9 cellular contexts compared by ENCODE assay signal in genomic region chr15:84955089-84955848, GRCh38. TPM values are rescaled to one million over a fixed set of nuclear protein-coding genes. Genes with fewer than 3 reads are reported as not detected.
A peak's percentile ranks its signal among the peaks of the same experiment; 100 is the strongest.
DNase-seq lines count a peak whose midpoint lies in the region; ATAC-seq, FAIRE-seq and TF ChIP-seq lines count a peak whose summit lies in the region.
"Had no signal": no experiment of that assay in that cellular context is flagged by ENCODE, and none has a peak within 500 bp of the region (broad histone marks: within the 10 kb centered on the region; RNA-seq: fewer than 3 reads in every experiment).

No MANE protein-coding gene starts in this region.

- 24% methylated on average over 15 of the region's 15 CpGs for WGBS in A549 (ENCODE audit: missing lambda C conversion rate)

- H3K27ac ChIP-seq in A549, result peak overlapping the region; percentile 87 to 90
- H3K27ac ChIP-seq: neutrophil had no signal

- H3K9ac ChIP-seq in endocrine pancreas (ENCODE audit: control insufficient read depth, insufficient read depth, low read length), result peak overlapping the region; percentile 61

- H3K4me1 Mint-ChIP-seq in activated CD8-positive, alpha-beta T cell treated with anti-CD3 and anti-CD28 coated beads for 36 hours (ENCODE audit: low read depth), result peaks cover 9% of the 10 kb centered on the region

- in situ Hi-C loops in GM13976 (cut with MboI; ENCODE audit: low sequenced_read_pairs, unreplicated experiment), result loop anchor here (10.0 to 25.0 kb wide), 2 partner anchors 90 to 182 kb away; no protein-coding TSS in a partner anchor

- peak; percentile 89 to 92 for DNase-seq in A549 (ENCODE audit: low read depth in 1 of 2, low spot score in 1 of 2)
- DNase-seq in GM13976 (ENCODE audit: low spot score), result peak; percentile 57
- DNase-seq in NCI-H2227 treated with DMSO at 0.1 percent for 48 hours (lab: John Stamatoyannopoulos, UW), result peak; percentile 31
- peak; percentile 52 for DNase-seq in activated CD8-positive, alpha-beta T cell treated with anti-CD3 and anti-CD28 coated beads for 36 hours
- peak; percentile 60 to 87 (median 80) for DNase-seq in mucosa of descending colon
- DNase-seq in stimulated activated naive CD4-positive, alpha-beta T cell treated with Interleukin-2 at 50 U/mL for 16 hours (lab: John Stamatoyannopoulos, UW), result peak; percentile 10
- DNase-seq in GF-D8 (lab: John Stamatoyannopoulos, UW), result no peak

- H3K4me1 ChIP-seq in A549 (peaks cover 13% of the 10 kb centered on the region), endocrine pancreas (ENCODE audit: control insufficient read depth, insufficient read depth, low read length) (no peaks in the 10 kb centered on the region), mucosa of descending colon (ENCODE audit: low read depth) (no peaks in the 10 kb centered on the region)

- H3K4me3 Mint-ChIP-seq in activated CD8-positive, alpha-beta T cell treated with anti-CD3 and anti-CD28 coated beads for 36 hours, result no peak overlapping the region

- peaks cover 11% of the 10 kb centered on the region for H3K27me3 Mint-ChIP-seq in activated CD8-positive, alpha-beta T cell treated with anti-CD3 and anti-CD28 coated beads for 36 hours

- H3K4me3 ChIP-seq in A549 (peak overlapping the region; percentile 34), endocrine pancreas (ENCODE audit: control insufficient read depth, insufficient read depth, low read length) (no peak overlapping the region), mucosa of descending colon (no peak overlapping the region)

- peak; percentile 90 for TF ChIP-seq CTCF in A549 (IDR thresholded peaks at IDR 0.05)
- peak; percentile 64 for TF ChIP-seq CTCF in GM13976 (IDR thresholded peaks at IDR 0.05; ENCODE audit: borderline replicate concordance, control extremely low read depth, extremely low read depth, insufficient read depth, missing control alignments)
- peak; percentile 57 for TF ChIP-seq CTCF in activated CD8-positive, alpha-beta T cell treated with anti-CD3 and anti-CD28 coated beads for 36 hours (IDR thresholded peaks at IDR 0.05)
- TF ChIP-seq CTCF in mucosa of descending colon (IDR thresholded peaks at IDR 0.05), result peak; percentile 51

- POLR2A ChIA-PET in A549 (lab: Yijun Ruan, JAX), result interaction anchor here (0.5 to 1.2 kb wide), 6 partner anchors 25 to 320 kb away, joined by 3 to 7 read pairs (median 4); partner anchors contain the start of gene PDE8A
- POLR2A ChIA-PET in activated CD8-positive, alpha-beta T cell treated with anti-CD3 and anti-CD28 coated beads for 36 hours (lab: Charles Lee), result interaction anchor here (0.6 kb wide), 1 partner anchor 24 kb away, joined by 3 read pairs; no protein-coding TSS in a partner anchor

- TF ChIP-seq POLR2A in A549 (IDR thresholded peaks at IDR 0.05; ENCODE audit: low read length), result no peak

- TF ChIP-seq RAD21 in A549 (conservative IDR thresholded peaks at IDR 0.05 in 1 of 2, IDR thresholded peaks at IDR 0.05 in 1 of 2), result peak; percentile 95

- peak overlapping the region; percentile 87 for H3K4me2 ChIP-seq in A549

- ATAC-seq in A549 (peak; percentile 99), mucosa of descending colon (peak; percentile 96)
- ATAC-seq in activated CD8-positive, alpha-beta T cell treated with anti-CD3 and anti-CD28 coated beads for 36 hours, result peak; percentile 37

- H3K9me3 ChIP-seq in A549 (0 out of 3 replicates have a peak, but pooled peaks cover 5% of the 10 kb centered on the region), endocrine pancreas (ENCODE audit: control insufficient read depth, low read length) (no peaks in the 10 kb centered on the region), mucosa of descending colon (no peaks in the 10 kb centered on the region)
- H3K9me3 ChIP-seq: neutrophil had no signal

- H3K27me3 ChIP-seq in endocrine pancreas (ENCODE audit: control insufficient read depth, insufficient read depth, low read length), result no peaks in the 10 kb centered on the region
- H3K27me3 ChIP-seq: neutrophil had no signal

- peak; percentile 56 for FAIRE-seq in A549 (lab: Jason Lieb, UNC)

- H3K36me3 ChIP-seq in endocrine pancreas (ENCODE audit: control insufficient read depth, insufficient read depth, low read length) (no peaks in the 10 kb centered on the region), mucosa of descending colon (ENCODE audit: low read depth) (no peaks in the 10 kb centered on the region)
- H3K36me3 ChIP-seq: neutrophil had no signal

- H3K27ac Mint-ChIP-seq in activated CD8-positive, alpha-beta T cell treated with anti-CD3 and anti-CD28 coated beads for 36 hours, result no peak overlapping the region

- intact Hi-C loops in activated CD8-positive, alpha-beta T cell treated with anti-CD3 and anti-CD28 coated beads for 36 hours (cut with micrococcal nuclease), result loop anchor here (10.0 kb wide), 1 partner anchor 210 kb away; no protein-coding TSS in a partner anchor
- intact Hi-C loops in mucosa of descending colon (cut with DNase I, micrococcal nuclease), result loop anchor here (5.0 to 10.0 kb wide), 2 partner anchors 87 to 190 kb away; no protein-coding TSS in a partner anchor

- no peaks in the 10 kb centered on the region for H3K36me3 Mint-ChIP-seq in activated CD8-positive, alpha-beta T cell treated with anti-CD3 and anti-CD28 coated beads for 36 hours (ENCODE audit: low read depth)

- TF ChIP-seq EP300 in A549 (IDR thresholded peaks at IDR 0.05), result no peak

- CTCF ChIA-PET in A549 (lab: Yijun Ruan, JAX), result interaction anchor here (0.6 to 7.0 kb wide), 50 partner anchors 8 to 367 kb away, joined by 3 to 132 read pairs (median 4); partner anchors contain the start of gene PDE8A
- CTCF ChIA-PET in activated CD8-positive, alpha-beta T cell treated with anti-CD3 and anti-CD28 coated beads for 36 hours (lab: Charles Lee), result interaction anchor here (1.4 to 1.9 kb wide), 3 partner anchors 89 to 213 kb away, joined by 4 to 7 read pairs (median 6); no protein-coding TSS in a partner anchor

- H3K9me3 Mint-ChIP-seq in activated CD8-positive, alpha-beta T cell treated with anti-CD3 and anti-CD28 coated beads for 36 hours, result no peaks in the 10 kb centered on the region

TF ChIP-seq in A549, 52 proteins besides CTCF, POLR2A, EP300 and RAD21:
- TF ChIP-seq MAFK (IDR thresholded peaks at IDR 0.05; ENCODE audit: partially characterized antibody), result peak; percentile 96
- TF ChIP-seq CBX8 (IDR thresholded peaks at IDR 0.05), result no peak
- peak; percentile 97 for TF ChIP-seq SMC3 (IDR thresholded peaks at IDR 0.05)
- TF ChIP-seq TP53 (CRISPR knock-in tag; IDR thresholded peaks at IDR 0.05), result peak; percentile 61; the same call in 1 of the 2 replicates
- TF ChIP-seq JUN (IDR thresholded peaks at IDR 0.05), result 0 out of 5 replicates have a peak, but pooled peaks of 1 of the 2 experiments have one; percentile 24
- TF ChIP-seq ZFP36 (IDR thresholded peaks at IDR 0.05; ENCODE audit: borderline replicate concordance, partially characterized antibody), result no peak
- TF ChIP-seq MAX (IDR thresholded peaks at IDR 0.05), result peak; percentile 58
- TF ChIP-seq HMGXB4 (CRISPR knock-in tag; IDR thresholded peaks at IDR 0.05; ENCODE audit: borderline replicate concordance), result 0 out of 2 replicates have a peak, but pooled peaks have one; percentile 33
- 0 out of 2 replicates have a peak, but pooled peaks have one; percentile 40 for TF ChIP-seq E2F6 (IDR thresholded peaks at IDR 0.05; ENCODE audit: borderline replicate concordance, low read depth)
- TF ChIP-seq HEYL (CRISPR knock-in tag; IDR thresholded peaks at IDR 0.05), result no peak
- peak; percentile 64; the same call in 1 of the 2 replicates for TF ChIP-seq NFE2L2 (conservative IDR thresholded peaks at IDR 0.05; ENCODE audit: low read length)
- TF ChIP-seq HOXB13 (CRISPR knock-in tag; IDR thresholded peaks at IDR 0.05; ENCODE audit: low read depth), result peak; percentile 46; the same call in 1 of the 2 replicates
- no peak for TF ChIP-seq FOSL2 (IDR thresholded peaks at IDR 0.05)
- 0 out of 2 replicates have a peak, but pooled peaks have one; percentile 6 for TF ChIP-seq FOSL2 (CRISPR knock-in tag; IDR thresholded peaks at IDR 0.05)
TF ChIP-seq in A549: peak in this region for 10.

RNA-seq across cellular contexts. Expression of gene PDE8A, which starts 26.4 kb away (rescaled TPM):
- polyA plus RNA-seq in A549 (2011; rRNA removed), result 171 and 204 TPM in 2 replicates
- polyA plus RNA-seq in A549 (2012; cell fraction: cytosol; rRNA removed), result 43.7 and 46.8 TPM in 2 replicates
- polyA plus RNA-seq in A549 (2012; cell fraction: nucleus; rRNA removed), result 57.8 and 99.2 TPM in 2 replicates
- 44.4 to 45.3 TPM (median 45.0 TPM) in 3 replicates for polyA plus RNA-seq in A549 (2017; fragmentation: RNase III; extraction: RNeasy Plus Mini Kit Qiagen cat#74134 plus additional on column Dnase treatment)
- polyA minus RNA-seq in A549 (2011; rRNA and poly(A)+ RNA removed), result 104 and 125 TPM in 2 replicates
- 10 to 100 TPM; 23.2 to 24.4 TPM for total RNA-seq in activated CD8-positive, alpha-beta T cell treated with anti-CD3 and anti-CD28 coated beads for 36 hours
- 100 to 1,000 TPM in 1 of 3 donors, 10 to 100 TPM in 2; 79.7 to 117 (median 98.3) TPM for total RNA-seq in mucosa of descending colon

Comparison
In these comparisons a context has a peak if more than half of its experiments do, and no peak if none do; other contexts are left out.
1. ATAC-seq: peak in every context shown above with its lines; median percentile 99 in A549; 96 in mucosa of descending colon; 37 in activated CD8-positive, alpha-beta T cell treated with anti-CD3 and anti-CD28 coated beads for 36 hours.